Comparison of ENCODE assay signal across 24 cellular contexts in genomic region chr1:180939072-180939705, GRCh38. TPM values are rescaled to one million over a fixed set of nuclear protein-coding genes. Genes with fewer than 3 reads are reported as not detected.
DNase-seq lines count a peak whose midpoint lies in the region; ATAC-seq and TF ChIP-seq lines count a peak whose summit lies in the region.
"Had no signal": no experiment of that assay in that cellular context is flagged by ENCODE, and none has a peak within 500 bp of the region (broad histone marks: within the 10 kb centered on the region; RNA-seq: fewer than 3 reads in every experiment).

No MANE protein-coding gene starts in this region.

- no peak overlapping the region for H3K4me3 Mint-ChIP-seq in stimulated activated naive CD8-positive, alpha-beta T cell treated with anti-CD3 and anti-CD28 coated beads, Interleukin-15, amount 100 ng/mL, for 72 hours
- H3K4me3 Mint-ChIP-seq in stimulated activated naive B cell treated with anti-CD40 and anti-IgM and Interleukin-4, amounts not matched to agents 10 μg/mL and 1 μg/mL and 100 μg/mL, for 72 hours, result no peak overlapping the region
- no peak overlapping the region for H3K4me3 Mint-ChIP-seq in type B pancreatic cell
- H3K4me3 Mint-ChIP-seq: CD4-positive, alpha-beta T cell; GM23338; H9 had no signal

- H3K4me1 Mint-ChIP-seq in stimulated activated naive CD8-positive, alpha-beta T cell treated with anti-CD3 and anti-CD28 coated beads, Interleukin-15, amount 100 ng/mL, for 72 hours, result peaks cover 20% of the 10 kb centered on the region
- peaks cover 33 to 50% of the 10 kb centered on the region in 2 donors for H3K4me1 Mint-ChIP-seq in stimulated activated naive B cell treated with anti-CD40 and anti-IgM and Interleukin-4, amounts not matched to agents 10 μg/mL and 1 μg/mL and 100 μg/mL, for 72 hours
- H3K4me1 Mint-ChIP-seq in type B pancreatic cell (ENCODE audit: unreplicated experiment), result peaks cover 9% of the 10 kb centered on the region

- H3K9me3 Mint-ChIP-seq in stimulated activated naive CD8-positive, alpha-beta T cell treated with anti-CD3 and anti-CD28 coated beads, Interleukin-15, amount 100 ng/mL, for 72 hours, result no peaks in the 10 kb centered on the region
- H3K9me3 Mint-ChIP-seq in stimulated activated naive B cell treated with anti-CD40 and anti-IgM and Interleukin-4, amounts not matched to agents 10 μg/mL and 1 μg/mL and 100 μg/mL, for 72 hours, result no peaks in the 10 kb centered on the region
- H3K9me3 Mint-ChIP-seq in type B pancreatic cell, result no peaks in the 10 kb centered on the region
- H3K9me3 Mint-ChIP-seq: CD4-positive, alpha-beta T cell; GM23338; H9 had no signal

- intact Hi-C loops in dorsolateral prefrontal cortex (cut with DNase I), result no loop called here

- H3K27me3 ChIP-seq in dorsolateral prefrontal cortex, result no peaks in the 10 kb centered on the region

- H3K27ac Mint-ChIP-seq in stimulated activated naive CD8-positive, alpha-beta T cell treated with anti-CD3 and anti-CD28 coated beads, Interleukin-15, amount 100 ng/mL, for 72 hours, result peak overlapping the region in 1 of 2 donors; percentile 53
- H3K27ac Mint-ChIP-seq in stimulated activated naive B cell treated with anti-CD40 and anti-IgM and Interleukin-4, amounts not matched to agents 10 μg/mL and 1 μg/mL and 100 μg/mL, for 72 hours, result peak overlapping the region; percentile 4
- no peak overlapping the region for H3K27ac Mint-ChIP-seq in type B pancreatic cell
- H3K27ac Mint-ChIP-seq: CD4-positive, alpha-beta T cell; GM23338; H9 had no signal

- peak overlapping the region; percentile 83 for H3K27ac ChIP-seq in angular gyrus (ENCODE audit: low read depth, low read length)
- H3K27ac ChIP-seq in dorsolateral prefrontal cortex, result peak overlapping the region in 44 of 59 donors; percentile 19 to 87 (median 74)

- TF ChIP-seq CTCF in dorsolateral prefrontal cortex (IDR thresholded peaks at IDR 0.05 in 54 of 56, conservative IDR thresholded peaks at IDR 0.05 in 2 of 56; ENCODE audit: low read depth in 1 of 56, partially characterized antibody in 56 of 56) (no peak), type B pancreatic cell (conservative IDR thresholded peaks at IDR 0.05) (no peak)

- no peaks in the 10 kb centered on the region for H3K27me3 Mint-ChIP-seq in stimulated activated naive CD8-positive, alpha-beta T cell treated with anti-CD3 and anti-CD28 coated beads, Interleukin-15, amount 100 ng/mL, for 72 hours
- no peaks in the 10 kb centered on the region for H3K27me3 Mint-ChIP-seq in stimulated activated naive B cell treated with anti-CD40 and anti-IgM and Interleukin-4, amounts not matched to agents 10 μg/mL and 1 μg/mL and 100 μg/mL, for 72 hours
- peaks cover 7% of the 10 kb centered on the region for H3K27me3 Mint-ChIP-seq in type B pancreatic cell

- ATAC-seq in stimulated activated naive CD8-positive, alpha-beta T cell treated with anti-CD3 and anti-CD28 coated beads, Interleukin-15, amount 100 ng/mL, for 72 hours, result peak; percentile 8
- no peak for ATAC-seq in stimulated activated naive CD8-positive, alpha-beta T cell treated with anti-CD3 and anti-CD28 coated beads, Interleukin-15, Interleukin-2, amounts not matched to agents 100 U/mL and 50 U/mL, for 24 hours
- no peak for ATAC-seq in stimulated activated naive B cell treated with anti-CD40 and anti-IgM and Interleukin-4, amounts not matched to agents 10 μg/mL and 1 μg/mL and 100 μg/mL, for 72 hours (replicated peaks)
- ATAC-seq: GM12878, GM23338 had no signal

- no peak for DNase-seq in stimulated activated naive CD8-positive, alpha-beta T cell treated with anti-CD3 and anti-CD28 coated beads, Interleukin-15, amount 100 ng/mL, for 72 hours
- no peak for DNase-seq in stimulated activated naive CD8-positive, alpha-beta T cell treated with anti-CD3 and anti-CD28 coated beads, Interleukin-15, Interleukin-2, amounts not matched to agents 100 U/mL and 50 U/mL, for 24 hours
- peak in 1 of 10 donors; percentile 62 for DNase-seq in dorsolateral prefrontal cortex
- no peak for DNase-seq in stimulated activated naive B cell treated with anti-CD40 and anti-IgM and Interleukin-4, amounts not matched to agents 10 μg/mL and 1 μg/mL and 100 μg/mL, for 72 hours
- no peak for DNase-seq in NCI-H226
- no peak for DNase-seq in NCI-H1436 (lab: John Stamatoyannopoulos, UW)
- DNase-seq in type B pancreatic cell (ENCODE audit: extremely low spot score, unreplicated experiment), result no peak
- DNase-seq: CD4-positive, alpha-beta T cell; GDM1; H9; IMR-90; KG1; MM.1S; NCI-H1694; NCI-H2081; NCI-H345; NCI-H524 treated with DMSO at 0.1 percent for 48 hours; NCI-H774; SHP77 treated with DMSO at 0.1 percent for 48 hours; SK-N-SH; SW 1271 had no signal

- peaks cover under 1 to 21% of the 10 kb centered on the region in 2 donors for H3K36me3 Mint-ChIP-seq in stimulated activated naive B cell treated with anti-CD40 and anti-IgM and Interleukin-4, amounts not matched to agents 10 μg/mL and 1 μg/mL and 100 μg/mL, for 72 hours
- peaks cover 8% of the 10 kb centered on the region for H3K36me3 Mint-ChIP-seq in type B pancreatic cell

- H3K4me3 ChIP-seq in dorsolateral prefrontal cortex, result no peak overlapping the region
- H3K4me3 ChIP-seq: GM12878, GM23338 had no signal

RNA-seq across cellular contexts. Expression of gene KIAA1614, which starts 26.5 kb away (rescaled TPM):
- total RNA-seq in dorsolateral prefrontal cortex (10 to 100 TPM in 107 of 120 experiments, 1 to 10 TPM in 13; 6.4 to 28.8 (median 14.1) TPM), type B pancreatic cell (ENCODE audit: low replicate concordance) (0.31 and 2.9 TPM in 2 replicates)
